ENCODE assay signal across 26 cellular contexts in the genomic region with DNA sequence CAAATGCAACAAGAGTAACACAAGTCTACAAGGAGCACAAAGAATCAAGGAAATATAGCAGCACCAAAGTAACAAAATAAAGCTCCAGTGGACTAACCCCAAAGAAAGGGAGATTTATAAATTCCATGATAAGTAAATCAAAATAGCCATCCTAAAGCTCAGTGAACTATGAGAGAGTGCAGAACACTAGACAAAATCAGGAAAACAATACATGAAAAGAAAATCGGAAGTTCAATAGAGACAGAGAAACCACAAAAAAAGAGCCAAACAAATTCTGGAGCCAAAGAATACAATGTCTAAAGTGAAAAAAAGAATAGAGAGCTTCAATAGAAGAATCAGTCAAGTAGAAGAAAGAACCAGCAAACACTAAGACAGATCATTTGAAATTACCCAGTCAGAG.
"Had no signal": no experiment of that assay in that cellular context is flagged by ENCODE, and none has a peak within 500 bp of the region (broad histone marks: within the 10 kb centered on the region; RNA-seq: fewer than 3 reads in every experiment).

No MANE protein-coding gene starts in this region.

- H3K27ac ChIP-seq: brain microvascular endothelial cell, coronary artery, dorsolateral prefrontal cortex, heart left ventricle, neural progenitor cell, tibial nerve had no signal

- H3K9me3 Mint-ChIP-seq: activated B cell treated with CpG ODN at 0.5 μM for 24 hours; natural killer cell; neural progenitor cell; T-helper 2 cell treated with Interferon-gamma antibody and Interleukin-4, amounts not matched to agents 5 μg/mL and 100 μg/mL, for 36 hours had no signal

- H3K27me3 ChIP-seq: brain microvascular endothelial cell, dorsolateral prefrontal cortex, heart left ventricle, neural progenitor cell, tibial nerve had no signal

- H3K27me3 Mint-ChIP-seq: activated B cell treated with CpG ODN at 0.5 μM for 24 hours; activated CD4-positive, alpha-beta T cell treated with anti-CD3 and anti-CD28 coated beads for 36 hours; activated CD8-positive, alpha-beta memory T cell treated with anti-CD3 and anti-CD28 coated beads, Interleukin-2, amount 10 ng/mL, durations not matched to agents 7 days and 5 days; effector memory CD8-positive, alpha-beta T cell had no signal

- H3K36me3 Mint-ChIP-seq: activated CD8-positive, alpha-beta memory T cell treated with anti-CD3 and anti-CD28 coated beads, Interleukin-2, amount 10 ng/mL, durations not matched to agents 7 days and 5 days; activated naive CD4-positive, alpha-beta T cell treated with anti-CD3 and anti-CD28 coated beads, Interleukin-2, amount 50 U/mL, for 72 hours; immature natural killer cell; natural killer cell; neural progenitor cell had no signal

- DNase-seq: activated B cell treated with CpG ODN at 0.5 μM for 24 hours; activated CD4-positive, alpha-beta T cell treated with anti-CD3 and anti-CD28 coated beads for 36 hours; activated CD8-positive, alpha-beta memory T cell treated with anti-CD3 and anti-CD28 coated beads, Interleukin-2, amount 10 ng/mL, durations not matched to agents 7 days and 5 days; activated CD8-positive, alpha-beta T cell treated with anti-CD3 and anti-CD28 coated beads, Interleukin-2, amount 10 ng/mL, durations not matched to agents 7 days and 5 days; activated naive CD4-positive, alpha-beta T cell; activated T-cell treated with anti-CD3 and anti-CD28 coated beads, Interleukin-2, amount 50 U/mL, for 48 hours; brain microvascular endothelial cell; dorsolateral prefrontal cortex; effector memory CD8-positive, alpha-beta T cell; foreskin fibroblast; heart left ventricle; hypothalamus; immature natural killer cell; mesenchymal stem cell; natural killer cell; occipital lobe; posterior cingulate gyrus; right cardiac atrium; stimulated activated CD4-positive, alpha-beta T cell treated with anti-CD3 and anti-CD28 coated beads, Interleukin-2, amount 100 ng/mL, for 48 hours; stimulated activated naive CD4-positive, alpha-beta T cell treated with Interleukin-2 at 50 U/mL for 16 hours; T-helper 1 cell had no signal

- H3K4me2 ChIP-seq: neural progenitor cell had no signal

- H3K4me3 ChIP-seq: coronary artery, dorsolateral prefrontal cortex, heart left ventricle, neural progenitor cell, tibial nerve had no signal

- H2AFZ ChIP-seq: neural progenitor cell had no signal

- H3K9ac ChIP-seq: neural progenitor cell had no signal

- H3K9me3 ChIP-seq: tibial nerve had no signal

- H3K36me3 ChIP-seq: brain microvascular endothelial cell, heart left ventricle, neural progenitor cell, tibial nerve had no signal

- H3K4me1 Mint-ChIP-seq: activated B cell treated with CpG ODN at 0.5 μM for 24 hours; activated CD8-positive, alpha-beta memory T cell treated with anti-CD3 and anti-CD28 coated beads, Interleukin-2, amount 10 ng/mL, durations not matched to agents 7 days and 5 days; immature natural killer cell; natural killer cell had no signal

- ATAC-seq: activated CD4-positive, alpha-beta T cell treated with anti-CD3 and anti-CD28 coated beads for 36 hours; activated CD8-positive, alpha-beta memory T cell treated with anti-CD3 and anti-CD28 coated beads, Interleukin-2, amount 10 ng/mL, durations not matched to agents 7 days and 5 days; activated CD8-positive, alpha-beta T cell treated with anti-CD3 and anti-CD28 coated beads, Interleukin-2, amount 10 ng/mL, durations not matched to agents 7 days and 5 days; activated naive CD4-positive, alpha-beta T cell treated with anti-CD3 and anti-CD28 coated beads, Interleukin-2, amount 50 U/mL, for 72 hours; effector memory CD8-positive, alpha-beta T cell; heart left ventricle; natural killer cell; right cardiac atrium had no signal

- H3K4me3 Mint-ChIP-seq: activated B cell treated with CpG ODN at 0.5 μM for 24 hours; activated CD4-positive, alpha-beta T cell treated with anti-CD3 and anti-CD28 coated beads for 36 hours; activated CD8-positive, alpha-beta memory T cell treated with anti-CD3 and anti-CD28 coated beads, Interleukin-2, amount 10 ng/mL, durations not matched to agents 7 days and 5 days; activated CD8-positive, alpha-beta T cell treated with anti-CD3 and anti-CD28 coated beads, Interleukin-2, amount 10 ng/mL, durations not matched to agents 7 days and 5 days; effector memory CD8-positive, alpha-beta T cell; immature natural killer cell; natural killer cell; neural progenitor cell; T-helper 2 cell treated with Interferon-gamma antibody and Interleukin-4, amounts not matched to agents 5 μg/mL and 100 μg/mL, for 36 hours had no signal

- H3K27ac Mint-ChIP-seq: activated B cell treated with CpG ODN at 0.5 μM for 24 hours; activated CD4-positive, alpha-beta T cell treated with anti-CD3 and anti-CD28 coated beads for 36 hours; activated CD8-positive, alpha-beta memory T cell treated with anti-CD3 and anti-CD28 coated beads, Interleukin-2, amount 10 ng/mL, durations not matched to agents 7 days and 5 days; activated CD8-positive, alpha-beta T cell treated with anti-CD3 and anti-CD28 coated beads, Interleukin-2, amount 10 ng/mL, durations not matched to agents 7 days and 5 days; activated naive CD4-positive, alpha-beta T cell treated with anti-CD3 and anti-CD28 coated beads, Interleukin-2, amount 50 U/mL, for 72 hours; effector memory CD8-positive, alpha-beta T cell; immature natural killer cell; natural killer cell; neural progenitor cell; T-helper 2 cell treated with Interferon-gamma antibody and Interleukin-4, amounts not matched to agents 5 μg/mL and 100 μg/mL, for 36 hours had no signal
